1 cellular context compared by ENCODE assay signal in genomic region chr5:149408252-149409099, GRCh38.
TF ChIP-seq lines count a peak whose summit lies in the region.

No MANE protein-coding gene starts in this region.

TF ChIP-seq in K562, 482 proteins besides CTCF, POLR2A, EP300 and RAD21 (continued from another document):
- no peak for TF ChIP-seq ZFP91 (CRISPR knock-in tag; IDR thresholded peaks at IDR 0.05)
- TF ChIP-seq BRF1 (IDR thresholded peaks at IDR 0.05; ENCODE audit: borderline replicate concordance, extremely low read depth, insufficient read length): no peak
- no peak for TF ChIP-seq SMAD4 (CRISPR knock-in tag; conservative IDR thresholded peaks at IDR 0.05)
- TF ChIP-seq RBM25 (IDR thresholded peaks at IDR 0.05; ENCODE audit: low read depth, low read length, severe bottlenecking): peak; percentile 90
- TF ChIP-seq KDM1A (IDR thresholded peaks at IDR 0.05): peak; percentile 26 to 60; a peak in 1 of 4 replicates
- TF ChIP-seq KLF10 (CRISPR knock-in tag; IDR thresholded peaks at IDR 0.05): no peak
- no peak for TF ChIP-seq SAFB (IDR thresholded peaks at IDR 0.05; ENCODE audit: borderline replicate concordance, low read depth, low read length)
- TF ChIP-seq BCOR (IDR thresholded peaks at IDR 0.05): peak; percentile 79
